In the genomic region with DNA sequence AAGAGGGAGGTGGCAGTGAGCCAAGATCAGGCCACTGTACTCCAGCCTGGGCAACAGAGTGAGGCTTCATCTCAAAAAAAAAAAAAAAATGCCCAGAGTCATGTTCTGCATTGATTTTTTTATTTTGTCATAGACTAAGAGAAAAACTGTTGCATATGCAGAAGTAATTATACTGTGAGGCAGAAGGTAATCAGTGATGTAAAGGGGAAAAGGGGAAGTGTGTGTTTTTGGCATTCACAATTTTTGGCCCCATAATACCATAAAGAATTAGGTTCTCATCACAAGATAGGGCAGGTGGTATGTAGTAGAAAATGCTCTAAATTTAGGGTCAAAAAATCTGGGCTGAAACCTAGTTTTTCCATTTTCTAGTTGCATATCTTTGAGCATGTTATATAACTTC, we compare ENCODE assay signal across 27 cellular contexts.
"Had no signal": no experiment of that assay in that cellular context is flagged by ENCODE, and none has a peak within 500 bp of the region (broad histone marks: within the 10 kb centered on the region; RNA-seq: fewer than 3 reads in every experiment).

No MANE protein-coding gene starts in this region.

- H3K27me3 Mint-ChIP-seq: activated naive CD8-positive, alpha-beta T cell; progenitor cell of endocrine pancreas; stimulated activated naive CD8-positive, alpha-beta T cell treated with anti-CD3 and anti-CD28 coated beads, Interleukin-15, Interleukin-2, amounts not matched to agents 100 ng/mL and 50 ng/mL, for 24 hours had no signal

- FAIRE-seq: bronchial epithelial cell, endometrium, urothelium cell line had no signal

- DNase-seq: activated CD4-positive, alpha-beta T cell treated with anti-CD3 and anti-CD28 coated beads for 4 hours; activated CD4-positive, alpha-beta T cell treated with anti-CD3 and anti-CD28 coated beads, Interleukin-2, amount 50 U/mL, for 4 hours; activated naive CD4-positive, alpha-beta T cell; activated T-cell treated with anti-CD3 and anti-CD28 coated beads for 4 hours; activated T-cell treated with anti-CD3 and anti-CD28 coated beads, Interleukin-2, amount 50 U/mL, for 72 hours; anterior cingulate cortex; dermis blood vessel endothelial cell; effector CD4-positive, alpha-beta T cell; esophagus squamous epithelium; foreskin melanocyte; islet precursor cell; left ventricle myocardium inferior; mucosa of descending colon; nephron progenitor cell; ovary; stimulated activated CD4-positive, alpha-beta T cell treated with anti-CD3 and anti-CD28 coated beads, Interleukin-12 subunit alpha, Interleukin-12 subunit beta, amount 100 ng/mL, for 4 hours; stimulated activated CD4-positive, alpha-beta T cell treated with anti-CD3 and anti-CD28 coated beads, Interleukin-4, amount 100 ng/mL, for 1 hour; trophoblast cell had no signal

- H3K4me1 Mint-ChIP-seq: central memory CD8-positive, alpha-beta T cell; nephron progenitor cell had no signal

- H3K27ac Mint-ChIP-seq: activated naive CD8-positive, alpha-beta T cell; activated T-cell treated with anti-CD3 and anti-CD28 coated beads, Interleukin-2, amount 50 U/mL, for 72 hours; nephron progenitor cell; progenitor cell of endocrine pancreas; stimulated activated naive CD8-positive, alpha-beta T cell treated with anti-CD3 and anti-CD28 coated beads, Interleukin-15, Interleukin-2, amounts not matched to agents 100 ng/mL and 50 ng/mL, for 24 hours; T-helper 2 cell treated with Interferon-gamma antibody and Interleukin-4, amounts not matched to agents 5 μg/mL and 100 μg/mL, for 36 hours had no signal

- H3K36me3 Mint-ChIP-seq: activated naive CD8-positive, alpha-beta T cell had no signal

- ATAC-seq: activated T-cell treated with anti-CD3 and anti-CD28 coated beads, Interleukin-2, amount 50 U/mL, for 72 hours; mucosa of descending colon; sciatic nerve had no signal

- H3K9me3 Mint-ChIP-seq: activated T-cell treated with anti-CD3 and anti-CD28 coated beads, Interleukin-2, amount 50 U/mL, for 72 hours; central memory CD8-positive, alpha-beta T cell; nephron progenitor cell; stimulated activated naive CD8-positive, alpha-beta T cell treated with anti-CD3 and anti-CD28 coated beads, Interleukin-15, Interleukin-2, amounts not matched to agents 100 ng/mL and 50 ng/mL, for 24 hours; T-helper 2 cell treated with Interferon-gamma antibody and Interleukin-4, amounts not matched to agents 5 μg/mL and 100 μg/mL, for 36 hours had no signal

- H3K4me3 Mint-ChIP-seq: activated naive CD8-positive, alpha-beta T cell; activated T-cell treated with anti-CD3 and anti-CD28 coated beads, Interleukin-2, amount 50 U/mL, for 72 hours; central memory CD8-positive, alpha-beta T cell; nephron progenitor cell; stimulated activated naive CD8-positive, alpha-beta T cell treated with anti-CD3 and anti-CD28 coated beads, Interleukin-15, Interleukin-2, amounts not matched to agents 100 ng/mL and 50 ng/mL, for 24 hours; T-helper 2 cell treated with Interferon-gamma antibody and Interleukin-4, amounts not matched to agents 5 μg/mL and 100 μg/mL, for 36 hours had no signal
